ENCODE assay signal across 1 cellular context in genomic region chr6:43953794-43954310, GRCh38.
TF ChIP-seq lines count a peak whose summit lies in the region.

No MANE protein-coding gene starts in this region.

TF ChIP-seq in HepG2, 621 proteins besides CTCF, POLR2A, EP300 and RAD21 (continued from another document and continues in another):
- TF ChIP-seq, protein P1, sequence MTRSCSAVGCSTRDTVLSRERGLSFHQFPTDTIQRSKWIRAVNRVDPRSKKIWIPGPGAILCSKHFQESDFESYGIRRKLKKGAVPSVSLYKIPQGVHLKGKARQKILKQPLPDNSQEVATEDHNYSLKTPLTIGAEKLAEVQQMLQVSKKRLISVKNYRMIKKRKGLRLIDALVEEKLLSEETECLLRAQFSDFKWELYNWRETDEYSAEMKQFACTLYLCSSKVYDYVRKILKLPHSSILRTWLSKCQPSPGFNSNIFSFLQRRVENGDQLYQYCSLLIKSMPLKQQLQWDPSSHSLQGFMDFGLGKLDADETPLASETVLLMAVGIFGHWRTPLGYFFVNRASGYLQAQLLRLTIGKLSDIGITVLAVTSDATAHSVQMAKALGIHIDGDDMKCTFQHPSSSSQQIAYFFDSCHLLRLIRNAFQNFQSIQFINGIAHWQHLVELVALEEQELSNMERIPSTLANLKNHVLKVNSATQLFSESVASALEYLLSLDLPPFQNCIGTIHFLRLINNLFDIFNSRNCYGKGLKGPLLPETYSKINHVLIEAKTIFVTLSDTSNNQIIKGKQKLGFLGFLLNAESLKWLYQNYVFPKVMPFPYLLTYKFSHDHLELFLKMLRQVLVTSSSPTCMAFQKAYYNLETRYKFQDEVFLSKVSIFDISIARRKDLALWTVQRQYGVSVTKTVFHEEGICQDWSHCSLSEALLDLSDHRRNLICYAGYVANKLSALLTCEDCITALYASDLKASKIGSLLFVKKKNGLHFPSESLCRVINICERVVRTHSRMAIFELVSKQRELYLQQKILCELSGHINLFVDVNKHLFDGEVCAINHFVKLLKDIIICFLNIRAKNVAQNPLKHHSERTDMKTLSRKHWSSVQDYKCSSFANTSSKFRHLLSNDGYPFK (CRISPR knock-in tag; IDR thresholded peaks at IDR 0.05; ENCODE audit: borderline replicate concordance) = peak; percentile 69; the same call in 1 of the 2 replicates
- TF ChIP-seq ZNF570 (CRISPR knock-in tag; IDR thresholded peaks at IDR 0.05; ENCODE audit: borderline replicate concordance) (no peak), RNF219 (CRISPR knock-in tag; IDR thresholded peaks at IDR 0.05) (no peak), ASH2L (IDR thresholded peaks at IDR 0.05; ENCODE audit: insufficient read length, low read depth, low read length) (no peak), ZNF792 (CRISPR knock-in tag; IDR thresholded peaks at IDR 0.05) (peak; percentile 25; the same call in 1 of the 2 replicates), ERF (CRISPR knock-in tag; IDR thresholded peaks at IDR 0.05) (peak; percentile 75), ARID4A (CRISPR knock-in tag; IDR thresholded peaks at IDR 0.05; ENCODE audit: borderline replicate concordance) (peak; percentile 27; the same call in 1 of the 2 replicates), CAMTA2 (CRISPR knock-in tag; IDR thresholded peaks at IDR 0.05; ENCODE audit: borderline replicate concordance) (peak; percentile 42; the same call in 1 of the 2 replicates), AKAP8 (CRISPR knock-in tag; IDR thresholded peaks at IDR 0.05) (peak; percentile 61; the same call in 1 of the 2 replicates), ZNF501 (CRISPR knock-in tag; IDR thresholded peaks at IDR 0.05) (peak; percentile 87), ETV5 (CRISPR knock-in tag; IDR thresholded peaks at IDR 0.05; ENCODE audit: borderline replicate concordance) (peak; percentile 61; the same call in 1 of the 2 replicates), ZNF563 (CRISPR knock-in tag; IDR thresholded peaks at IDR 0.05) (no peak), ZNF512B (CRISPR knock-in tag; IDR thresholded peaks at IDR 0.05; ENCODE audit: borderline replicate concordance) (no peak), HNRNPL (IDR thresholded peaks at IDR 0.05; ENCODE audit: low read depth, low read length) (no peak), CSRNP2 (CRISPR knock-in tag; conservative IDR thresholded peaks at IDR 0.05; ENCODE audit: low read depth) (no peak), MEIS1 (CRISPR knock-in tag; IDR thresholded peaks at IDR 0.05; ENCODE audit: borderline replicate concordance) (no peak), CEBPB (IDR thresholded peaks at IDR 0.05; ENCODE audit: borderline replicate concordance, low read depth, low read length) (no peak), ZNF274 (CRISPR knock-in tag; IDR thresholded peaks at IDR 0.05) (peak; percentile 94; the same call in 1 of the 2 replicates), ZNF468 (CRISPR knock-in tag; IDR thresholded peaks at IDR 0.05) (no peak), ZNF331 (CRISPR knock-in tag; IDR thresholded peaks at IDR 0.05) (peak; percentile 68; the same call in 1 of the 2 replicates), YEATS2 (CRISPR knock-in tag; IDR thresholded peaks at IDR 0.05; ENCODE audit: borderline replicate concordance) (peak; percentile 47; the same call in 1 of the 2 replicates), KIAA2018 (CRISPR knock-in tag; IDR thresholded peaks at IDR 0.05; ENCODE audit: borderline replicate concordance) (no peak; the same call in 1 of the 2 replicates), TOPORS (CRISPR knock-in tag; IDR thresholded peaks at IDR 0.05) (no peak), HOXA9 (CRISPR knock-in tag; IDR thresholded peaks at IDR 0.05; ENCODE audit: borderline replicate concordance) (no peak)
- TF ChIP-seq, protein P2, sequence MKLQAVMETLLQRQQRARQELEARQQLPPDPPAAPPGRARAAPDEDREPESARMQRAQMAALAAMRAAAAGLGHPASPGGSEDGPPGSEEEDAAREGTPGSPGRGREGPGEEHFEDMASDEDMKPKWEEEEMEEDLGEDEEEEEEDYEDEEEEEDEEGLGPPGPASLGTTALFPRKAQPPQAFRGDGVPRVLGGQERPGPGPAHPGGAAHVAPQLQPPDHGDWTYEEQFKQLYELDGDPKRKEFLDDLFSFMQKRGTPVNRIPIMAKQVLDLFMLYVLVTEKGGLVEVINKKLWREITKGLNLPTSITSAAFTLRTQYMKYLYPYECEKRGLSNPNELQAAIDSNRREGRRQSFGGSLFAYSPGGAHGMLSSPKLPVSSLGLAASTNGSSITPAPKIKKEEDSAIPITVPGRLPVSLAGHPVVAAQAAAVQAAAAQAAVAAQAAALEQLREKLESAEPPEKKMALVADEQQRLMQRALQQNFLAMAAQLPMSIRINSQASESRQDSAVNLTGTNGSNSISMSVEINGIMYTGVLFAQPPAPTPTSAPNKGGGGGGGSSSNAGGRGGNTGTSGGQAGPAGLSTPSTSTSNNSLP (IDR thresholded peaks at IDR 0.05; ENCODE audit: low read depth, low read length) = no peak
